37 cellular contexts compared by ENCODE assay signal in the genomic region with DNA sequence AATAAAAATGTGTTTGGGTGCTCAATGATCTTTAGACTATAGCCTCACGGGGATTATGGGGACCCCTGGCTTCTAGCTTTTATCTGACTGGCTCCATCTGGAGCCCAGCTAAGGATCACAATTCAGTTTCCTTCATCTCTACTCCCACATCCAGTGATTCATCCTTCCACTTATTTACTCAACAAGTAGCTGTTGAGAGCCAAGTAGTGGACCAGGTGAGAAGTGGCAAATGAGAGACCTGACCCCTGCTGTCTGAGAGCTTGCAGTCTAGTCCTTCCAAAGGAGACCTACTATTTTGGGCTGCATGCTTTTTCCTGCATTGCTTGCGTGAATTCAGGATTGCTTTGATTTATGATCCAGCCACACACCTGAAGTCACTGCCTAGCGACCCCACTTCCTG. TPM values are rescaled to one million over a fixed set of nuclear protein-coding genes. Genes with fewer than 3 reads are reported as not detected.
A peak's percentile ranks its signal among the peaks of the same experiment; 100 is the strongest.
DNase-seq lines count a peak whose midpoint lies in the region; ATAC-seq and TF ChIP-seq lines count a peak whose summit lies in the region.
"Had no signal": no experiment of that assay in that cellular context is flagged by ENCODE, and none has a peak within 500 bp of the region (broad histone marks: within the 10 kb centered on the region; RNA-seq: fewer than 3 reads in every experiment).

No MANE protein-coding gene starts in this region.

- no peak overlapping the region for H2AFZ ChIP-seq in mammary epithelial cell (ENCODE audit: low read depth, low read length)

- H3K4me3 Mint-ChIP-seq in CD8-positive, alpha-beta T cell: no peak overlapping the region
- H3K4me3 Mint-ChIP-seq in activated T-helper 17 cell treated with anti-CD3 and anti-CD28 coated beads, Interleukin-2, amount 50 U/mL, for 72 hours: no peak overlapping the region
- H3K4me3 Mint-ChIP-seq: activated CD8-positive, alpha-beta memory T cell treated with anti-CD3 and anti-CD28 coated beads, Interleukin-2, amount 10 ng/mL, durations not matched to agents 7 days and 5 days; activated naive CD8-positive, alpha-beta T cell treated with anti-CD3 and anti-CD28 coated beads, Interleukin-2, amount 10 ng/mL, durations not matched to agents 7 days and 5 days; activated T-cell treated with anti-CD3 and anti-CD28 coated beads, Interleukin-2, amount 50 U/mL, for 4 hours; CD4-positive, CD25-positive, alpha-beta regulatory T cell; T-helper 17 cell had no signal

- in situ Hi-C loops in mammary epithelial cell (cut with MboI; ENCODE audit: low sequenced_read_pairs in 2 of 2): loop anchor here in 1 of 2 donors (25.0 kb wide), 1 partner anchor 175 kb away; no protein-coding TSS in a partner anchor

- H3K27ac ChIP-seq in mammary epithelial cell (ENCODE audit: insufficient read depth, low read depth, low read length) (no peak overlapping the region), left lung (no peak overlapping the region)
- no peak overlapping the region for H3K27ac ChIP-seq in CD8-positive, alpha-beta T cell (ENCODE audit: low read depth, low read length)
- H3K27ac ChIP-seq: heart right ventricle, pancreas, tibial artery had no signal

- CTCF ChIA-PET in mammary epithelial cell (lab: Charles Lee; ENCODE audit: low non-redundant PET): no interaction called here
- CTCF ChIA-PET in CD8-positive, alpha-beta T cell (lab: Charles Lee): no interaction called here

- ATAC-seq in left lung: peak; percentile 78
- ATAC-seq in CD8-positive, alpha-beta T cell: no peak
- no peak for ATAC-seq in activated T-helper 17 cell treated with anti-CD3 and anti-CD28 coated beads, Interleukin-2, amount 50 U/mL, for 72 hours (replicated peaks)
- ATAC-seq: activated CD8-positive, alpha-beta memory T cell treated with anti-CD3 and anti-CD28 coated beads, Interleukin-2, amount 10 ng/mL, durations not matched to agents 7 days and 5 days; activated T-cell treated with anti-CD3 and anti-CD28 coated beads, Interleukin-2, amount 50 U/mL, for 4 hours; heart right ventricle; pancreas; sciatic nerve; SK-N-SH treated with all-trans-retinoic acid at 6 μM for 48 hours; T-helper 17 cell had no signal

- POLR2A ChIA-PET in CD8-positive, alpha-beta T cell (lab: Charles Lee): no interaction called here

- peaks cover 3% of the 10 kb centered on the region for H3K9me3 Mint-ChIP-seq in CD8-positive, alpha-beta T cell
- no peaks in the 10 kb centered on the region for H3K9me3 Mint-ChIP-seq in activated T-helper 17 cell treated with anti-CD3 and anti-CD28 coated beads, Interleukin-2, amount 50 U/mL, for 72 hours
- H3K9me3 Mint-ChIP-seq: activated naive CD8-positive, alpha-beta T cell treated with anti-CD3 and anti-CD28 coated beads, Interleukin-2, amount 10 ng/mL, durations not matched to agents 7 days and 5 days had no signal

- peak; percentile 11 for DNase-seq in A172 (ENCODE audit: low spot score)
- DNase-seq in HT-29 (ENCODE audit: low spot score): peak; percentile 25
- DNase-seq in mammary epithelial cell: peak; percentile 43
- DNase-seq in left lung: no peak
- no peak for DNase-seq in CD8-positive, alpha-beta T cell
- no peak for DNase-seq in NOMO-1 treated with DMSO at 0.1 percent for 48 hours (lab: John Stamatoyannopoulos, UW; ENCODE audit: unreplicated experiment)
- DNase-seq in stimulated activated naive CD4-positive, alpha-beta T cell treated with Interleukin-2 at 50 U/mL for 16 hours (lab: John Stamatoyannopoulos, UW): no peak
- DNase-seq: activated CD4-positive, alpha-beta T cell treated with anti-CD3 and anti-CD28 coated beads, Interleukin-2, amount 50 U/mL, for 4 hours; activated CD4-positive, CD25-positive, alpha-beta regulatory T cell; activated CD8-positive, alpha-beta memory T cell treated with anti-CD3 and anti-CD28 coated beads, Interleukin-2, amount 10 ng/mL, durations not matched to agents 7 days and 5 days; activated gamma-delta T cell treated with Interleukin-2 at 50 U/mL for 16 hours; activated naive CD8-positive, alpha-beta T cell treated with anti-CD3 and anti-CD28 coated beads, Interleukin-2, amount 10 ng/mL, durations not matched to agents 7 days and 5 days; activated T-cell treated with anti-CD3 and anti-CD28 coated beads, Interleukin-2, amount 50 U/mL, for 4 hours; AML-193; caudate nucleus; CD4-positive, CD25-positive, alpha-beta regulatory T cell; cortex of kidney; effector memory CD4-positive, alpha-beta T cell; foreskin fibroblast; H7; heart right ventricle; NCI-H1436; NCI-H2081; NK-92 treated with Interleukin-12 subunit alpha and Interleukin-12 subunit beta, amount 100 ng/mL, for 24 hours; pancreas; Right ventricle myocardium superior; stimulated activated CD4-positive, alpha-beta T cell treated with anti-CD3 and anti-CD28 coated beads, Interleukin-12 subunit alpha, Interleukin-12 subunit beta, amount 100 ng/mL, for 4 hours; stimulated activated CD4-positive, alpha-beta T cell treated with anti-CD3 and anti-CD28 coated beads, Interleukin-2, amount 100 ng/mL, for 48 hours; T-helper 17 cell; tibial artery had no signal

- H3K79me2 ChIP-seq in mammary epithelial cell (ENCODE audit: insufficient read depth, low read length): no peaks in the 10 kb centered on the region

- TF ChIP-seq CTCF in mammary epithelial cell (conservative IDR thresholded peaks at IDR 0.05 in 1 of 2, IDR thresholded peaks at IDR 0.05 in 1 of 2; ENCODE audit: extremely low read depth in 1 of 2, insufficient read depth in 1 of 2, low read depth in 1 of 2, low read length in 2 of 2): peak in 1 of 2 donors; percentile 27
- no peak for TF ChIP-seq CTCF in left lung (IDR thresholded peaks at IDR 0.05)
- TF ChIP-seq CTCF in CD8-positive, alpha-beta T cell (IDR thresholded peaks at IDR 0.05): no peak

- no TSS peak for BruUV-seq in mammary epithelial cell (replicated peaks; lab: Mats Ljungman, UMichigan)

- no peak overlapping the region for H3K4me2 ChIP-seq in mammary epithelial cell (ENCODE audit: insufficient read depth, low read depth, low read length)

- no peaks in the 10 kb centered on the region for H3K36me3 Mint-ChIP-seq in CD8-positive, alpha-beta T cell
- H3K36me3 Mint-ChIP-seq in activated T-helper 17 cell treated with anti-CD3 and anti-CD28 coated beads, Interleukin-2, amount 50 U/mL, for 72 hours (ENCODE audit: low read depth): no peaks in the 10 kb centered on the region
- H3K36me3 Mint-ChIP-seq: activated CD8-positive, alpha-beta memory T cell treated with anti-CD3 and anti-CD28 coated beads, Interleukin-2, amount 10 ng/mL, durations not matched to agents 7 days and 5 days; activated naive CD8-positive, alpha-beta T cell treated with anti-CD3 and anti-CD28 coated beads, Interleukin-2, amount 10 ng/mL, durations not matched to agents 7 days and 5 days; CD4-positive, CD25-positive, alpha-beta regulatory T cell had no signal

- H3K27ac Mint-ChIP-seq in CD8-positive, alpha-beta T cell: no peak overlapping the region
- no peak overlapping the region for H3K27ac Mint-ChIP-seq in activated T-helper 17 cell treated with anti-CD3 and anti-CD28 coated beads, Interleukin-2, amount 50 U/mL, for 72 hours
- H3K27ac Mint-ChIP-seq: activated CD8-positive, alpha-beta memory T cell treated with anti-CD3 and anti-CD28 coated beads, Interleukin-2, amount 10 ng/mL, durations not matched to agents 7 days and 5 days; activated naive CD8-positive, alpha-beta T cell treated with anti-CD3 and anti-CD28 coated beads, Interleukin-2, amount 10 ng/mL, durations not matched to agents 7 days and 5 days; CD4-positive, CD25-positive, alpha-beta regulatory T cell; T-helper 17 cell had no signal

- H3K9me3 ChIP-seq in mammary epithelial cell (replicated peaks; ENCODE audit: insufficient read depth, low read length) (no peaks in the 10 kb centered on the region), left lung (no peaks in the 10 kb centered on the region)
- H3K9me3 ChIP-seq in CD8-positive, alpha-beta T cell (ENCODE audit: low read length): no peaks in the 10 kb centered on the region
- H3K9me3 ChIP-seq: pancreas had no signal

- H4K20me1 ChIP-seq in mammary epithelial cell (ENCODE audit: insufficient read depth, low read length): no peaks in the 10 kb centered on the region

- H3K27me3 Mint-ChIP-seq in CD8-positive, alpha-beta T cell (ENCODE audit: low read depth): peaks cover 2% of the 10 kb centered on the region
- H3K27me3 Mint-ChIP-seq in activated T-helper 17 cell treated with anti-CD3 and anti-CD28 coated beads, Interleukin-2, amount 50 U/mL, for 72 hours: no peaks in the 10 kb centered on the region
- H3K27me3 Mint-ChIP-seq: activated CD8-positive, alpha-beta memory T cell treated with anti-CD3 and anti-CD28 coated beads, Interleukin-2, amount 10 ng/mL, durations not matched to agents 7 days and 5 days; activated naive CD8-positive, alpha-beta T cell treated with anti-CD3 and anti-CD28 coated beads, Interleukin-2, amount 10 ng/mL, durations not matched to agents 7 days and 5 days; CD4-positive, CD25-positive, alpha-beta regulatory T cell had no signal

- no peaks in the 10 kb centered on the region for H3K4me1 Mint-ChIP-seq in CD8-positive, alpha-beta T cell (ENCODE audit: low read depth)
- no peaks in the 10 kb centered on the region for H3K4me1 Mint-ChIP-seq in activated T-helper 17 cell treated with anti-CD3 and anti-CD28 coated beads, Interleukin-2, amount 50 U/mL, for 72 hours
- H3K4me1 Mint-ChIP-seq: activated CD8-positive, alpha-beta memory T cell treated with anti-CD3 and anti-CD28 coated beads, Interleukin-2, amount 10 ng/mL, durations not matched to agents 7 days and 5 days; activated naive CD8-positive, alpha-beta T cell treated with anti-CD3 and anti-CD28 coated beads, Interleukin-2, amount 10 ng/mL, durations not matched to agents 7 days and 5 days; CD4-positive, CD25-positive, alpha-beta regulatory T cell; T-helper 17 cell had no signal

- intact Hi-C loops in mammary epithelial cell (cut with micrococcal nuclease): no loop called here
- intact Hi-C loops in left lung (cut with DNase I): no loop called here
- intact Hi-C loops in CD8-positive, alpha-beta T cell (cut with DNase I, micrococcal nuclease): loop anchor here in 1 of 2 experiments (10.0 kb wide), 1 partner anchor 1848 kb away; no protein-coding TSS in a partner anchor

- no peaks in the 10 kb centered on the region for H3K4me1 ChIP-seq in mammary epithelial cell (ENCODE audit: insufficient read depth, low read length)
- H3K4me1 ChIP-seq in left lung: no peaks in the 10 kb centered on the region
- H3K4me1 ChIP-seq in CD8-positive, alpha-beta T cell (ENCODE audit: insufficient read depth, low read length): no peaks in the 10 kb centered on the region
- H3K4me1 ChIP-seq: heart right ventricle, pancreas, tibial artery had no signal

- dilution Hi-C loops in mammary epithelial cell (cut with HindIII; ENCODE audit: low sequenced_read_pairs): no loop called here

- H3K36me3 ChIP-seq in mammary epithelial cell (ENCODE audit: insufficient read depth, low read length) (no peaks in the 10 kb centered on the region), left lung (no peaks in the 10 kb centered on the region)
- no peaks in the 10 kb centered on the region for H3K36me3 ChIP-seq in CD8-positive, alpha-beta T cell (ENCODE audit: insufficient read depth, low read length)
- H3K36me3 ChIP-seq: heart right ventricle, pancreas, tibial artery had no signal

- H3K27me3 ChIP-seq in mammary epithelial cell (ENCODE audit: insufficient read depth, low read length): no peaks in the 10 kb centered on the region
- H3K27me3 ChIP-seq in left lung: no peaks in the 10 kb centered on the region
- no peaks in the 10 kb centered on the region for H3K27me3 ChIP-seq in CD8-positive, alpha-beta T cell (ENCODE audit: insufficient read depth, low read length)
- H3K27me3 ChIP-seq: heart right ventricle, tibial artery had no signal

- 80% methylated on average over 3 of the region's 3 CpGs for WGBS in mammary epithelial cell (ENCODE audit: low coverage, missing lambda C conversion rate)

- H3K4me3 ChIP-seq in mammary epithelial cell (replicated peaks in 1 of 3; ENCODE audit: insufficient read depth in 1 of 3, low read depth in 2 of 3, low read length in 3 of 3) (no peak overlapping the region), left lung (no peak overlapping the region)
- H3K4me3 ChIP-seq in CD8-positive, alpha-beta T cell (ENCODE audit: low read depth, low read length): no peak overlapping the region
- H3K4me3 ChIP-seq: heart right ventricle, pancreas, tibial artery had no signal

- H3K9ac ChIP-seq in mammary epithelial cell (ENCODE audit: insufficient read depth, low read length): no peak overlapping the region

RNA-seq across cellular contexts. Expression of gene DSG3, which starts 10.7 kb away (rescaled TPM):
- 0.07 TPM in 1 of 2 replicates, not detected in the other for total RNA-seq in A172 (2014; rRNA removed; shearing (Covaris generic))
- total RNA-seq in HT-29 (2014; rRNA removed; shearing (Covaris generic)): 0.03 TPM in 1 of 2 replicates, not detected in the other
- 100 to 1,000 TPM; 183 to 383 TPM for total RNA-seq in mammary epithelial cell
- polyA plus RNA-seq in mammary epithelial cell: 130 TPM
- 139 TPM for polyA minus RNA-seq in mammary epithelial cell
- total RNA-seq in left lung: not detected
- not detected for total RNA-seq in CD8-positive, alpha-beta T cell
- total RNA-seq in activated T-helper 17 cell treated with anti-CD3 and anti-CD28 coated beads, Interleukin-2, amount 50 U/mL, for 72 hours: not detected
- total RNA-seq: A673; activated CD8-positive, alpha-beta memory T cell treated with anti-CD3 and anti-CD28 coated beads, Interleukin-2, amount 10 ng/mL, durations not matched to agents 7 days and 5 days; activated naive CD8-positive, alpha-beta T cell treated with anti-CD3 and anti-CD28 coated beads, Interleukin-2, amount 10 ng/mL, durations not matched to agents 7 days and 5 days; activated T-cell treated with anti-CD3 and anti-CD28 coated beads, Interleukin-2, amount 50 U/mL, for 4 hours; CD4-positive, CD25-positive, alpha-beta regulatory T cell; H7; heart right ventricle; lung microvascular endothelial cell; NCI-H460; pancreas; Right ventricle myocardium superior; sciatic nerve; T-helper 17 cell had no signal
- polyA plus RNA-seq: CD4-positive, CD25-positive, alpha-beta regulatory T cell; neural cell had no signal

Comparison
In these comparisons a context has a peak if more than half of its experiments do, and no peak if none do; other contexts are left out.
1. DNase-seq: peak in A172 (single experiment), HT-29 (single experiment) and mammary epithelial cell (single experiment); none in left lung (0 of 2), CD8-positive, alpha-beta T cell (0 of 7), NOMO-1 treated with DMSO at 0.1 percent for 48 hours (single experiment) and stimulated activated naive CD4-positive, alpha-beta T cell treated with Interleukin-2 at 50 U/mL for 16 hours (single experiment).
2. RNA of gene DSG3, which starts 10.7 kb away (total RNA-seq): 183 to 383 TPM in mammary epithelial cell; 0.07 TPM in A172, 0.03 TPM in HT-29, not detected in left lung, not detected in CD8-positive, alpha-beta T cell and not detected in activated T-helper 17 cell treated with anti-CD3 and anti-CD28 coated beads, Interleukin-2, amount 50 U/mL, for 72 hours; every median in the first group is over 100 times any median in the second.